Comparison of ENCODE assay signal across 17 cellular contexts in genomic region chr12:32736445-32736844, GRCh38. TPM values are rescaled to one million over a fixed set of nuclear protein-coding genes. Genes with fewer than 3 reads are reported as not detected.
DNase-seq lines count a peak whose midpoint lies in the region; ATAC-seq and TF ChIP-seq lines count a peak whose summit lies in the region.
"Had no signal": no experiment of that assay in that cellular context is flagged by ENCODE, and none has a peak within 500 bp of the region (broad histone marks: within the 10 kb centered on the region; RNA-seq: fewer than 3 reads in every experiment).

No MANE protein-coding gene starts in this region.

- no peaks in the 10 kb centered on the region for H3K27me3 ChIP-seq in right atrium auricular region
- H3K27me3 ChIP-seq: Peyer's patch, SJSA1 had no signal

- no peak for ATAC-seq in activated T-cell treated with anti-CD3 and anti-CD28 coated beads, Interleukin-2, amount 50 U/mL, for 72 hours (replicated peaks in 1 of 2)
- ATAC-seq in WTC11 (no peak), GM18873 (IDR thresholded peaks at IDR 0.05; ENCODE audit: low FRiP score, unreplicated experiment) (no peak), HG03354 (IDR thresholded peaks at IDR 0.05; ENCODE audit: poor library complexity, severe bottlenecking, unreplicated experiment) (no peak)
- ATAC-seq: GM12878 had no signal

- no peaks in the 10 kb centered on the region for H3K4me1 Mint-ChIP-seq in activated T-cell treated with anti-CD3 and anti-CD28 coated beads, Interleukin-2, amount 50 U/mL, for 72 hours (ENCODE audit: low read depth)
- H3K4me1 Mint-ChIP-seq in HFFc6 (ENCODE audit: low read depth) (no peaks in the 10 kb centered on the region), WTC11 (peaks cover 23% of the 10 kb centered on the region), progenitor cell of endocrine pancreas (ENCODE audit: low read depth) (peaks cover 3% of the 10 kb centered on the region)

- H3K27ac ChIP-seq in right atrium auricular region: no peak overlapping the region
- H3K27ac ChIP-seq: A549, Peyer's patch, SJSA1 had no signal

- DNase-seq in activated T-cell treated with anti-CD3 and anti-CD28 coated beads, Interleukin-2, amount 50 U/mL, for 72 hours: no peak
- no peak for DNase-seq in activated T-cell treated with anti-CD3 and anti-CD28 coated beads, Interleukin-2, amount 50 U/mL, for 1 hour
- DNase-seq in HFFc6 (no peak), WTC11 (ENCODE audit: low spot score) (no peak), progenitor cell of endocrine pancreas (ENCODE audit: low spot score, unreplicated experiment) (no peak), right atrium auricular region (ENCODE audit: low spot score) (no peak)
- DNase-seq: CD4-positive, alpha-beta memory T cell; DMS53; EL; NCI-H1105 treated with DMSO at 0.1 percent for 48 hours; NCI-H1694 treated with DMSO at 0.1 percent for 48 hours; Peyer's patch had no signal

- H3K36me3 ChIP-seq in right atrium auricular region: peaks cover 48% of the 10 kb centered on the region

- POLR2A ChIA-PET in WTC11 (lab: Charles Lee): no interaction called here

- peak overlapping the region; percentile 69 for H3K27ac Mint-ChIP-seq in activated T-cell treated with anti-CD3 and anti-CD28 coated beads, Interleukin-2, amount 50 U/mL, for 72 hours
- peak overlapping the region; percentile 56 for H3K27ac Mint-ChIP-seq in HFFc6
- H3K27ac Mint-ChIP-seq in WTC11: peak overlapping the region; percentile 77
- peak overlapping the region; percentile 55 for H3K27ac Mint-ChIP-seq in progenitor cell of endocrine pancreas

- H3K36me3 Mint-ChIP-seq in activated T-cell treated with anti-CD3 and anti-CD28 coated beads, Interleukin-2, amount 50 U/mL, for 72 hours (ENCODE audit: insufficient read depth in 2 of 2): peaks cover 0 to 22% of the 10 kb centered on the region in 2 donors
- H3K36me3 Mint-ChIP-seq in HFFc6 (ENCODE audit: low read depth): peaks cover 16% of the 10 kb centered on the region; the same call in 1 of the 2 replicates
- H3K36me3 Mint-ChIP-seq in WTC11: peaks cover 57% of the 10 kb centered on the region
- peaks cover 23% of the 10 kb centered on the region for H3K36me3 Mint-ChIP-seq in progenitor cell of endocrine pancreas (ENCODE audit: insufficient read depth)

- no peaks in the 10 kb centered on the region for H3K4me1 ChIP-seq in right atrium auricular region
- H3K4me1 ChIP-seq: A549, Peyer's patch, SJSA1 had no signal

- H3K4me3 ChIP-seq in right atrium auricular region: no peak overlapping the region
- H3K4me3 ChIP-seq: A549, GM12878, Peyer's patch, SJSA1 had no signal

- H3K27me3 Mint-ChIP-seq in activated T-cell treated with anti-CD3 and anti-CD28 coated beads, Interleukin-2, amount 50 U/mL, for 72 hours (ENCODE audit: low read depth): no peaks in the 10 kb centered on the region
- H3K27me3 Mint-ChIP-seq in HFFc6 (ENCODE audit: insufficient read depth): no peaks in the 10 kb centered on the region
- H3K27me3 Mint-ChIP-seq in WTC11 (ENCODE audit: low read depth): no peaks in the 10 kb centered on the region
- H3K27me3 Mint-ChIP-seq in progenitor cell of endocrine pancreas: no peaks in the 10 kb centered on the region
- H3K27me3 Mint-ChIP-seq: CD4-positive, alpha-beta memory T cell had no signal

- no peaks in the 10 kb centered on the region for H3K9me3 Mint-ChIP-seq in activated T-cell treated with anti-CD3 and anti-CD28 coated beads, Interleukin-2, amount 50 U/mL, for 72 hours
- H3K9me3 Mint-ChIP-seq in HFFc6 (no peaks in the 10 kb centered on the region), WTC11 (no peaks in the 10 kb centered on the region), progenitor cell of endocrine pancreas (ENCODE audit: low read depth) (no peaks in the 10 kb centered on the region)
- H3K9me3 Mint-ChIP-seq: CD4-positive, alpha-beta memory T cell had no signal

- CTCF ChIA-PET in WTC11 (lab: Charles Lee): no interaction called here

- TF ChIP-seq CTCF in HFFc6 (IDR thresholded peaks at IDR 0.05) (no peak), WTC11 (IDR thresholded peaks at IDR 0.05) (no peak), progenitor cell of endocrine pancreas (IDR thresholded peaks at IDR 0.05; ENCODE audit: unreplicated experiment) (no peak), right atrium auricular region (IDR thresholded peaks at IDR 0.05) (no peak)

- H3K4me3 Mint-ChIP-seq in activated T-cell treated with anti-CD3 and anti-CD28 coated beads, Interleukin-2, amount 50 U/mL, for 72 hours: no peak overlapping the region
- H3K4me3 Mint-ChIP-seq in HFFc6 (no peak overlapping the region; the same call in 1 of the 2 replicates), WTC11 (no peak overlapping the region), progenitor cell of endocrine pancreas (ENCODE audit: low read depth) (no peak overlapping the region)
- H3K4me3 Mint-ChIP-seq: CD4-positive, alpha-beta memory T cell had no signal

- H3K9me3 ChIP-seq in right atrium auricular region: no peaks in the 10 kb centered on the region
- H3K9me3 ChIP-seq: A549, Peyer's patch, SJSA1 had no signal

TF ChIP-seq in WTC11, 78 proteins besides CTCF, POLR2A, EP300 and RAD21:
- no peak for TF ChIP-seq IRF2 (CRISPR knock-in tag; IDR thresholded peaks at IDR 0.05; ENCODE audit: borderline replicate concordance, low read depth)
- TF ChIP-seq KAT7 (CRISPR knock-in tag; IDR thresholded peaks at IDR 0.05; ENCODE audit: borderline replicate concordance): no peak
- no peak for TF ChIP-seq TP53 (CRISPR knock-in tag; IDR thresholded peaks at IDR 0.05)
- no peak for TF ChIP-seq NFE2L1 (CRISPR knock-in tag; IDR thresholded peaks at IDR 0.05)
- TF ChIP-seq FOXP1 (CRISPR knock-in tag; IDR thresholded peaks at IDR 0.05; ENCODE audit: borderline replicate concordance): no peak
- no peak for TF ChIP-seq PREB (CRISPR knock-in tag; IDR thresholded peaks at IDR 0.05; ENCODE audit: borderline replicate concordance)
- no peak for TF ChIP-seq ZNF512 (CRISPR knock-in tag; IDR thresholded peaks at IDR 0.05; ENCODE audit: borderline replicate concordance)
- TF ChIP-seq MXD4 (CRISPR knock-in tag; IDR thresholded peaks at IDR 0.05; ENCODE audit: borderline replicate concordance): no peak
TF ChIP-seq in WTC11: peak in this region for 0.

RNA-seq across cellular contexts. Expression of gene YARS2, which starts 19.3 kb away (rescaled TPM):
- 10 to 100 TPM; 14.5 to 25.4 TPM for total RNA-seq in activated T-cell treated with anti-CD3 and anti-CD28 coated beads, Interleukin-2, amount 50 U/mL, for 72 hours
- 10 to 100 TPM; 14.6 to 21.7 (median 17.4) TPM for total RNA-seq in HFFc6 (2021; fragmentation: NEBNext Ultra II Directional; extraction: Animal tissue kit (Norgen Biotek cat#: 25700))
- 36.6 to 41.4 TPM (median 38.6 TPM) in 3 replicates for total RNA-seq in WTC11 (2021)
- 40.5 and 48.3 TPM in 2 replicates for total RNA-seq in progenitor cell of endocrine pancreas
- 10 to 100 TPM in 1 of 2 donors, 1 to 10 TPM in 1; 8.3 to 10.7 TPM for total RNA-seq in right atrium auricular region

RNA-seq across cellular contexts. Expression of gene DNM1L, which starts 57.3 kb away (rescaled TPM):
- 10 to 100 TPM; 60.0 to 60.3 TPM for total RNA-seq in activated T-cell treated with anti-CD3 and anti-CD28 coated beads, Interleukin-2, amount 50 U/mL, for 72 hours
- 10 to 100 TPM; 53.3 to 62.2 (median 61.6) TPM for total RNA-seq in HFFc6 (2021; fragmentation: NEBNext Ultra II Directional; extraction: Animal tissue kit (Norgen Biotek cat#: 25700))
- total RNA-seq in WTC11 (2021) (70.3 to 75.2 TPM (median 74.3 TPM) in 3 replicates), progenitor cell of endocrine pancreas (150 and 151 TPM in 2 replicates), right atrium auricular region (10 to 100 TPM; 33.6 to 51.1 TPM)
